Comparison of ENCODE assay signal across 28 cellular contexts in the genomic region with DNA sequence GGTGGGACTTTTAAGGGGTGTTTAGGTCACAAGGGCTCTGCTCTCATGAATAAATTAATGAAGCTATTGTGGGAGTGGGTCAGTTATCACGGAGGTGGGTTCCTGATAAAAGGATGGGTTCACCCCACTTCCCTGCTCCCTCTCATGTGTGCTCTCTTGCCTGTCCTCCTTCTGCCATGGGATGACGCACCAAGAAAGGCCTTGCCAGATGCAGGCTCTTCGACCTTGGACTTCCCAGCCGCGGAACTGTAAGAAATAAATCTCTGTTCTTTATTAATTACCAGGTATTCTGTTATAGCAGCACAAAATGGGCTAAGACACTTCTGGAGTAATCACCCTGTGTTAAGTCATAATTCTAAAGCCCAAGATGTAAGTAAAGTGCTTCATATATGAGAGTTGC.
"Had no signal": no experiment of that assay in that cellular context is flagged by ENCODE, and none has a peak within 500 bp of the region (broad histone marks: within the 10 kb centered on the region; RNA-seq: fewer than 3 reads in every experiment).

No MANE protein-coding gene starts in this region.

- H3K27me3 ChIP-seq: ascending aorta, cardiac muscle cell had no signal

- H3K4me3 ChIP-seq: ascending aorta, cardiac muscle cell had no signal

- H3K9me3 ChIP-seq: ascending aorta had no signal

- H3K4me1 ChIP-seq: ascending aorta had no signal

- DNase-seq: activated B cell treated with CpG ODN at 0.5 μM for 24 hours; activated CD4-positive, alpha-beta memory T cell treated with anti-CD3 and anti-CD28 coated beads for 36 hours; activated CD4-positive, alpha-beta T cell treated with anti-CD3 and anti-CD28 coated beads for 4 hours; activated CD4-positive, alpha-beta T cell treated with anti-CD3 and anti-CD28 coated beads, Interleukin-2, amount 10 ng/mL, durations not matched to agents 24 days and 14 days; activated CD4-positive, alpha-beta T cell treated with anti-CD3 and anti-CD28 coated beads, Interleukin-2, amount 50 U/mL, for 1 hour; activated CD4-positive, alpha-beta T cell treated with anti-CD3 and anti-CD28 coated beads, Interleukin-2, amount 50 U/mL, for 4 hours; activated CD4-positive, CD25-positive, alpha-beta regulatory T cell treated with anti-CD3 and anti-CD28 coated beads, Interleukin-2, amount 50 U/mL, for 72 hours; activated CD8-positive, alpha-beta memory T cell treated with anti-CD3 and anti-CD28 coated beads, Interleukin-2, amount 50 U/mL, for 4 hours; activated CD8-positive, alpha-beta T cell treated with anti-CD3 and anti-CD28 coated beads for 36 hours; activated effector memory CD4-positive, alpha-beta T cell treated with anti-CD3 and anti-CD28 coated beads, Interleukin-2, amount 50 U/mL, for 16 hours; activated gamma-delta T cell treated with Interleukin-2 at 50 U/mL for 16 hours; activated naive CD4-positive, alpha-beta T cell; activated naive CD4-positive, alpha-beta T cell treated with anti-CD3 and anti-CD28 coated beads for 36 hours; activated naive CD4-positive, alpha-beta T cell treated with anti-CD3 and anti-CD28 coated beads, Interleukin-2, amount 50 U/mL, for 16 hours; activated naive CD8-positive, alpha-beta T cell treated with anti-CD3 and anti-CD28 coated beads for 36 hours; activated T-cell treated with anti-CD3 and anti-CD28 coated beads for 4 hours; activated T-cell treated with anti-CD3 and anti-CD28 coated beads, Interleukin-2, amount 50 U/mL, for 1 hour; activated T-cell treated with anti-CD3 and anti-CD28 coated beads, Interleukin-2, amount 50 U/mL, for 4 hours; activated T-cell treated with anti-CD3 and anti-CD28 coated beads, Interleukin-2, amount 50 U/mL, for 72 hours; amygdala; anterior cingulate cortex; caudate nucleus; cerebellar nuclear complex; T-helper 2 cell; T-helper 9 cell had no signal

- H3K27ac ChIP-seq: ascending aorta, cardiac muscle cell, VCaP had no signal

- H3K36me3 ChIP-seq: ascending aorta, cardiac muscle cell had no signal
